1 cellular context compared by ENCODE assay signal in the genomic region with DNA sequence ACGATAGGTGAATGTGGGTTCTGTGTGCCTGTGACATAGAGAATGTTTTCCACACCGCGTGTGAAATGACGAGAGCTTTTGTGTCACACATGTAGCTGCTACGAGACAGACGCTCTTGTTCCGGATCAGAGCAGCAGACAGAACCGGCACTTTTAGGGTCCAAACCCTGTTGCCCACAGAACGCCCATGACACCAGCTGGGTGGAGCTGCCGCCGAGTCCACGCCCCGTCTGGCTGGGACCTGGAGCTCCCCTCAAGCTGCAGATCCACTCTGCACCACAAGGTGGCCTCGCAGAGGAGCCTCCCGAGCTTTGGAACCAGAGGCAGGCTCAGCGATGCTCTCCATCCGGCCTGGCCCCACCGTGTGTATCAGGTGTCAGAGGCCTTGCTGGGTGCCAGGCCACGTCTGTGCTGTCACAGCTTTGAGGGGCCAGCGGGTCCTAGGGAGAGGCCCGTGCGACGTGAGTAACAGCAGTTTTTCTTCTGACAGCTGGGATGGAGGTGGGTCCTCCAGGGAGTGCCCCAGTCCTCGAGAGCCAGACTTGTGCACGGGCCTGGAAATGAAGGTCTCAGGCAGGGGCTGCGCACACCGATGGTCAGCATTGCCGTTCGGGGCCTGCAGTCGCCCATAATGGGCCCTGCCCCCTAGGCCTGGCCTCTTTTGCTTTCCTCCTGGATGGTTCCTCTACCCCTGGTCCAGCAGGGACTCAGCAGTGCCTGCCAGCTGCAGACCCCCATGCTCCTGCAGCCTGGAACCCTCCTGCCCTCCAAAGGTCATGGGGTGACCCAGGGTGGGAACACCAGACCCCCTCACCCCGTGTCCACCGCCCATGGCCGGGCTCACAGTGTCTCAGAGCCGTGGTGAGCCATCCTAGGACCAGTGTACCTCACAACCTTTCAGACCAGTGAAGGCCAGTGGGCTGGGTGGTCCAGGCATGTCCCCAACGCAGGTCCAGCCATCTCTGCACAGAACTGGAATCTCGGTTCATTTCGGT.
TF ChIP-seq lines count a peak whose summit lies in the region.

No MANE protein-coding gene starts in this region.

TF ChIP-seq in GM12878, 131 proteins besides CTCF, POLR2A, EP300 and RAD21 (continues in another document):
- TF ChIP-seq SRF (IDR thresholded peaks at IDR 0.05; ENCODE audit: low read depth in 2 of 2, low read length in 2 of 2) (no peak), NR2F1 (conservative IDR thresholded peaks at IDR 0.05) (no peak), IKZF2 (IDR thresholded peaks at IDR 0.05) (no peak), RCOR1 (conservative IDR thresholded peaks at IDR 0.05; ENCODE audit: low read depth, low read length) (no peak), ZNF384 (IDR thresholded peaks at IDR 0.05; ENCODE audit: borderline replicate concordance, low read depth, low read length) (no peak), SMARCA5 (IDR thresholded peaks at IDR 0.05) (no peak; the same call in 1 of the 2 replicates), SREBF2 (IDR thresholded peaks at IDR 0.05; ENCODE audit: low read length) (no peak), YBX1 (IDR thresholded peaks at IDR 0.05) (no peak), BACH1 (IDR thresholded peaks at IDR 0.05; ENCODE audit: borderline replicate concordance) (no peak), BHLHE40 (IDR thresholded peaks at IDR 0.05; ENCODE audit: borderline replicate concordance in 1 of 2, low read depth in 2 of 2, low read length in 1 of 2) (no peak; a peak in 1 of 4 replicates), SMAD1 (IDR thresholded peaks at IDR 0.05; ENCODE audit: low read depth, partially characterized antibody) (no peak), ETV6 (conservative IDR thresholded peaks at IDR 0.05 in 1 of 2, IDR thresholded peaks at IDR 0.05 in 1 of 2; ENCODE audit: borderline replicate concordance in 1 of 2, low read depth in 1 of 2) (no peak), KAT2A (conservative IDR thresholded peaks at IDR 0.05; ENCODE audit: control insufficient read depth, low read depth, low read length) (no peak), NRF1 (conservative IDR thresholded peaks at IDR 0.05; ENCODE audit: low read depth, low read length) (no peak), IKZF1 (conservative IDR thresholded peaks at IDR 0.05) (0 out of 2 replicates have a peak, but pooled peaks have one; percentile 23), CREM (IDR thresholded peaks at IDR 0.05; ENCODE audit: low read depth) (no peak), NFYA (IDR thresholded peaks at IDR 0.05; ENCODE audit: borderline replicate concordance, low read depth, low read length) (no peak), CHD4 (IDR thresholded peaks at IDR 0.05) (no peak), ASH2L (IDR thresholded peaks at IDR 0.05; ENCODE audit: borderline replicate concordance, low read depth) (no peak), YY1 (IDR thresholded peaks at IDR 0.05; ENCODE audit: low read depth, low read length) (peak; percentile 56; the same call in 1 of the 2 replicates), RB1 (IDR thresholded peaks at IDR 0.05; ENCODE audit: borderline replicate concordance) (0 out of 2 replicates have a peak, but pooled peaks have one; percentile 33), STAT1 (conservative IDR thresholded peaks at IDR 0.05) (no peak; the same call in 1 of the 2 replicates), HDGF (IDR thresholded peaks at IDR 0.05) (peak; percentile 44; the same call in 1 of the 2 replicates), CHD1 (IDR thresholded peaks at IDR 0.05; ENCODE audit: low read depth, low read length) (no peak), TCF7 (IDR thresholded peaks at IDR 0.05; ENCODE audit: borderline replicate concordance) (no peak), EZH2 (IDR thresholded peaks at IDR 0.05; ENCODE audit: borderline replicate concordance, control insufficient read depth, low read depth, low read length) (no peak)
- TF ChIP-seq, protein P1, sequence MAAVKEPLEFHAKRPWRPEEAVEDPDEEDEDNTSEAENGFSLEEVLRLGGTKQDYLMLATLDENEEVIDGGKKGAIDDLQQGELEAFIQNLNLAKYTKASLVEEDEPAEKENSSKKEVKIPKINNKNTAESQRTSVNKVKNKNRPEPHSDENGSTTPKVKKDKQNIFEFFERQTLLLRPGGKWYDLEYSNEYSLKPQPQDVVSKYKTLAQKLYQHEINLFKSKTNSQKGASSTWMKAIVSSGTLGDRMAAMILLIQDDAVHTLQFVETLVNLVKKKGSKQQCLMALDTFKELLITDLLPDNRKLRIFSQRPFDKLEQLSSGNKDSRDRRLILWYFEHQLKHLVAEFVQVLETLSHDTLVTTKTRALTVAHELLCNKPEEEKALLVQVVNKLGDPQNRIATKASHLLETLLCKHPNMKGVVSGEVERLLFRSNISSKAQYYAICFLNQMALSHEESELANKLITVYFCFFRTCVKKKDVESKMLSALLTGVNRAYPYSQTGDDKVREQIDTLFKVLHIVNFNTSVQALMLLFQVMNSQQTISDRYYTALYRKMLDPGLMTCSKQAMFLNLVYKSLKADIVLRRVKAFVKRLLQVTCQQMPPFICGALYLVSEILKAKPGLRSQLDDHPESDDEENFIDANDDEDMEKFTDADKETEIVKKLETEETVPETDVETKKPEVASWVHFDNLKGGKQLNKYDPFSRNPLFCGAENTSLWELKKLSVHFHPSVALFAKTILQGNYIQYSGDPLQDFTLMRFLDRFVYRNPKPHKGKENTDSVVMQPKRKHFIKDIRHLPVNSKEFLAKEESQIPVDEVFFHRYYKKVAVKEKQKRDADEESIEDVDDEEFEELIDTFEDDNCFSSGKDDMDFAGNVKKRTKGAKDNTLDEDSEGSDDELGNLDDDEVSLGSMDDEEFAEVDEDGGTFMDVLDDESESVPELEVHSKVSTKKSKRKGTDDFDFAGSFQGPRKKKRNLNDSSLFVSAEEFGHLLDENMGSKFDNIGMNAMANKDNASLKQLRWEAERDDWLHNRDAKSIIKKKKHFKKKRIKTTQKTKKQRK (IDR thresholded peaks at IDR 0.05; ENCODE audit: low read depth, low read length), result no peak
- TF ChIP-seq, protein P2, sequence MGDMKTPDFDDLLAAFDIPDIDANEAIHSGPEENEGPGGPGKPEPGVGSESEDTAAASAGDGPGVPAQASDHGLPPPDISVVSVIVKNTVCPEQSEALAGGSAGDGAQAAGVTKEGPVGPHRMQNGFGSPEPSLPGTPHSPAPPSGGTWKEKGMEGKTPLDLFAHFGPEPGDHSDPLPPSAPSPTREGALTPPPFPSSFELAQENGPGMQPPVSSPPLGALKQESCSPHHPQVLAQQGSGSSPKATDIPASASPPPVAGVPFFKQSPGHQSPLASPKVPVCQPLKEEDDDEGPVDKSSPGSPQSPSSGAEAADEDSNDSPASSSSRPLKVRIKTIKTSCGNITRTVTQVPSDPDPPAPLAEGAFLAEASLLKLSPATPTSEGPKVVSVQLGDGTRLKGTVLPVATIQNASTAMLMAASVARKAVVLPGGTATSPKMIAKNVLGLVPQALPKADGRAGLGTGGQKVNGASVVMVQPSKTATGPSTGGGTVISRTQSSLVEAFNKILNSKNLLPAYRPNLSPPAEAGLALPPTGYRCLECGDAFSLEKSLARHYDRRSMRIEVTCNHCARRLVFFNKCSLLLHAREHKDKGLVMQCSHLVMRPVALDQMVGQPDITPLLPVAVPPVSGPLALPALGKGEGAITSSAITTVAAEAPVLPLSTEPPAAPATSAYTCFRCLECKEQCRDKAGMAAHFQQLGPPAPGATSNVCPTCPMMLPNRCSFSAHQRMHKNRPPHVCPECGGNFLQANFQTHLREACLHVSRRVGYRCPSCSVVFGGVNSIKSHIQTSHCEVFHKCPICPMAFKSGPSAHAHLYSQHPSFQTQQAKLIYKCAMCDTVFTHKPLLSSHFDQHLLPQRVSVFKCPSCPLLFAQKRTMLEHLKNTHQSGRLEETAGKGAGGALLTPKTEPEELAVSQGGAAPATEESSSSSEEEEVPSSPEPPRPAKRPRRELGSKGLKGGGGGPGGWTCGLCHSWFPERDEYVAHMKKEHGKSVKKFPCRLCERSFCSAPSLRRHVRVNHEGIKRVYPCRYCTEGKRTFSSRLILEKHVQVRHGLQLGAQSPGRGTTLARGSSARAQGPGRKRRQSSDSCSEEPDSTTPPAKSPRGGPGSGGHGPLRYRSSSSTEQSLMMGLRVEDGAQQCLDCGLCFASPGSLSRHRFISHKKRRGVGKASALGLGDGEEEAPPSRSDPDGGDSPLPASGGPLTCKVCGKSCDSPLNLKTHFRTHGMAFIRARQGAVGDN (IDR thresholded peaks at IDR 0.05), result no peak
- TF ChIP-seq, protein P3, sequence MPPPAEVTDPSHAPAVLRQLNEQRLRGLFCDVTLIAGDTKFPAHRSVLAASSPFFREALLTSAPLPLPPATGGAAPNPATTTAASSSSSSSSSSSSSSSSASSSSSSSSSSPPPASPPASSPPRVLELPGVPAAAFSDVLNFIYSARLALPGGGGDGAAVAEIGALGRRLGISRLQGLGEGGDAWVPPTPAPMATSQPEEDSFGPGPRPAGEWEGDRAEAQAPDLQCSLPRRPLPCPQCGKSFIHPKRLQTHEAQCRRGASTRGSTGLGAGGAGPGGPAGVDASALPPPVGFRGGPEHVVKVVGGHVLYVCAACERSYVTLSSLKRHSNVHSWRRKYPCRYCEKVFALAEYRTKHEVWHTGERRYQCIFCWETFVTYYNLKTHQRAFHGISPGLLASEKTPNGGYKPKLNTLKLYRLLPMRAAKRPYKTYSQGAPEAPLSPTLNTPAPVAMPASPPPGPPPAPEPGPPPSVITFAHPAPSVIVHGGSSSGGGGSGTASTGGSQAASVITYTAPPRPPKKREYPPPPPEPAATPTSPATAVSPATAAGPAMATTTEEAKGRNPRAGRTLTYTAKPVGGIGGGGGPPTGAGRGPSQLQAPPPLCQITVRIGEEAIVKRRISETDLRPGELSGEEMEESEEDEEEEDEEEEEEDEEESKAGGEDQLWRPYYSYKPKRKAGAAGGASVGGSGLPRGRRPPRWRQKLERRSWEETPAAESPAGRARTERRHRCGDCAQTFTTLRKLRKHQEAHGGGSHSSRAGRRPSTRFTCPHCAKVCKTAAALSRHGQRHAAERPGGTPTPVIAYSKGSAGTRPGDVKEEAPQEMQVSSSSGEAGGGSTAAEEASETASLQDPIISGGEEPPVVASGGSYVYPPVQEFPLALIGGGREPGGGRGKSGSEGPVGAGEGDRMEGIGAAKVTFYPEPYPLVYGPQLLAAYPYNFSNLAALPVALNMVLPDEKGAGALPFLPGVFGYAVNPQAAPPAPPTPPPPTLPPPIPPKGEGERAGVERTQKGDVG (CRISPR knock-in tag; IDR thresholded peaks at IDR 0.05), result no peak
- TF ChIP-seq, protein P4, sequence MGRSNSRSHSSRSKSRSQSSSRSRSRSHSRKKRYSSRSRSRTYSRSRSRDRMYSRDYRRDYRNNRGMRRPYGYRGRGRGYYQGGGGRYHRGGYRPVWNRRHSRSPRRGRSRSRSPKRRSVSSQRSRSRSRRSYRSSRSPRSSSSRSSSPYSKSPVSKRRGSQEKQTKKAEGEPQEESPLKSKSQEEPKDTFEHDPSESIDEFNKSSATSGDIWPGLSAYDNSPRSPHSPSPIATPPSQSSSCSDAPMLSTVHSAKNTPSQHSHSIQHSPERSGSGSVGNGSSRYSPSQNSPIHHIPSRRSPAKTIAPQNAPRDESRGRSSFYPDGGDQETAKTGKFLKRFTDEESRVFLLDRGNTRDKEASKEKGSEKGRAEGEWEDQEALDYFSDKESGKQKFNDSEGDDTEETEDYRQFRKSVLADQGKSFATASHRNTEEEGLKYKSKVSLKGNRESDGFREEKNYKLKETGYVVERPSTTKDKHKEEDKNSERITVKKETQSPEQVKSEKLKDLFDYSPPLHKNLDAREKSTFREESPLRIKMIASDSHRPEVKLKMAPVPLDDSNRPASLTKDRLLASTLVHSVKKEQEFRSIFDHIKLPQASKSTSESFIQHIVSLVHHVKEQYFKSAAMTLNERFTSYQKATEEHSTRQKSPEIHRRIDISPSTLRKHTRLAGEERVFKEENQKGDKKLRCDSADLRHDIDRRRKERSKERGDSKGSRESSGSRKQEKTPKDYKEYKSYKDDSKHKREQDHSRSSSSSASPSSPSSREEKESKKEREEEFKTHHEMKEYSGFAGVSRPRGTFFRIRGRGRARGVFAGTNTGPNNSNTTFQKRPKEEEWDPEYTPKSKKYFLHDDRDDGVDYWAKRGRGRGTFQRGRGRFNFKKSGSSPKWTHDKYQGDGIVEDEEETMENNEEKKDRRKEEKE (IDR thresholded peaks at IDR 0.05), result no peak
- TF ChIP-seq, protein P5, sequence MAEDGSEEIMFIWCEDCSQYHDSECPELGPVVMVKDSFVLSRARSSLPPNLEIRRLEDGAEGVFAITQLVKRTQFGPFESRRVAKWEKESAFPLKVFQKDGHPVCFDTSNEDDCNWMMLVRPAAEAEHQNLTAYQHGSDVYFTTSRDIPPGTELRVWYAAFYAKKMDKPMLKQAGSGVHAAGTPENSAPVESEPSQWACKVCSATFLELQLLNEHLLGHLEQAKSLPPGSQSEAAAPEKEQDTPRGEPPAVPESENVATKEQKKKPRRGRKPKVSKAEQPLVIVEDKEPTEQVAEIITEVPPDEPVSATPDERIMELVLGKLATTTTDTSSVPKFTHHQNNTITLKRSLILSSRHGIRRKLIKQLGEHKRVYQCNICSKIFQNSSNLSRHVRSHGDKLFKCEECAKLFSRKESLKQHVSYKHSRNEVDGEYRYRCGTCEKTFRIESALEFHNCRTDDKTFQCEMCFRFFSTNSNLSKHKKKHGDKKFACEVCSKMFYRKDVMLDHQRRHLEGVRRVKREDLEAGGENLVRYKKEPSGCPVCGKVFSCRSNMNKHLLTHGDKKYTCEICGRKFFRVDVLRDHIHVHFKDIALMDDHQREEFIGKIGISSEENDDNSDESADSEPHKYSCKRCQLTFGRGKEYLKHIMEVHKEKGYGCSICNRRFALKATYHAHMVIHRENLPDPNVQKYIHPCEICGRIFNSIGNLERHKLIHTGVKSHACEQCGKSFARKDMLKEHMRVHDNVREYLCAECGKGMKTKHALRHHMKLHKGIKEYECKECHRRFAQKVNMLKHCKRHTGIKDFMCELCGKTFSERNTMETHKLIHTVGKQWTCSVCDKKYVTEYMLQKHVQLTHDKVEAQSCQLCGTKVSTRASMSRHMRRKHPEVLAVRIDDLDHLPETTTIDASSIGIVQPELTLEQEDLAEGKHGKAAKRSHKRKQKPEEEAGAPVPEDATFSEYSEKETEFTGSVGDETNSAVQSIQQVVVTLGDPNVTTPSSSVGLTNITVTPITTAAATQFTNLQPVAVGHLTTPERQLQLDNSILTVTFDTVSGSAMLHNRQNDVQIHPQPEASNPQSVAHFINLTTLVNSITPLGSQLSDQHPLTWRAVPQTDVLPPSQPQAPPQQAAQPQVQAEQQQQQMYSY (CRISPR knock-in tag; IDR thresholded peaks at IDR 0.05), result no peak
- TF ChIP-seq, protein P6, sequence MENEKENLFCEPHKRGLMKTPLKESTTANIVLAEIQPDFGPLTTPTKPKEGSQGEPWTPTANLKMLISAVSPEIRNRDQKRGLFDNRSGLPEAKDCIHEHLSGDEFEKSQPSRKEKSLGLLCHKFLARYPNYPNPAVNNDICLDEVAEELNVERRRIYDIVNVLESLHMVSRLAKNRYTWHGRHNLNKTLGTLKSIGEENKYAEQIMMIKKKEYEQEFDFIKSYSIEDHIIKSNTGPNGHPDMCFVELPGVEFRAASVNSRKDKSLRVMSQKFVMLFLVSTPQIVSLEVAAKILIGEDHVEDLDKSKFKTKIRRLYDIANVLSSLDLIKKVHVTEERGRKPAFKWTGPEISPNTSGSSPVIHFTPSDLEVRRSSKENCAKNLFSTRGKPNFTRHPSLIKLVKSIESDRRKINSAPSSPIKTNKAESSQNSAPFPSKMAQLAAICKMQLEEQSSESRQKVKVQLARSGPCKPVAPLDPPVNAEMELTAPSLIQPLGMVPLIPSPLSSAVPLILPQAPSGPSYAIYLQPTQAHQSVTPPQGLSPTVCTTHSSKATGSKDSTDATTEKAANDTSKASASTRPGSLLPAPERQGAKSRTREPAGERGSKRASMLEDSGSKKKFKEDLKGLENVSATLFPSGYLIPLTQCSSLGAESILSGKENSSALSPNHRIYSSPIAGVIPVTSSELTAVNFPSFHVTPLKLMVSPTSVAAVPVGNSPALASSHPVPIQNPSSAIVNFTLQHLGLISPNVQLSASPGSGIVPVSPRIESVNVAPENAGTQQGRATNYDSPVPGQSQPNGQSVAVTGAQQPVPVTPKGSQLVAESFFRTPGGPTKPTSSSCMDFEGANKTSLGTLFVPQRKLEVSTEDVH (IDR thresholded peaks at IDR 0.05; ENCODE audit: low read depth, partially characterized antibody), result no peak
